Comparison of ENCODE assay signal across 14 cellular contexts in genomic region chr3:45528429-45528828, GRCh38.
DNase-seq lines count a peak whose midpoint lies in the region; ATAC-seq and TF ChIP-seq lines count a peak whose summit lies in the region.
"Had no signal": no experiment of that assay in that cellular context is flagged by ENCODE, and none has a peak within 500 bp of the region (broad histone marks: within the 10 kb centered on the region; RNA-seq: fewer than 3 reads in every experiment).

No MANE protein-coding gene starts in this region.

- no peaks in the 10 kb centered on the region for H3K27me3 ChIP-seq in RWPE2 (ENCODE audit: insufficient read depth, poor library complexity, severe bottlenecking)
- H3K27me3 ChIP-seq: SJCRH30 had no signal

- peak; percentile 35; the same call in 1 of the 3 replicates for ATAC-seq in RWPE2 (ENCODE audit: low read depth)
- ATAC-seq: naive thymus-derived CD4-positive, alpha-beta T cell had no signal

- H3K4me1 Mint-ChIP-seq in activated CD4-positive, alpha-beta memory T cell treated with anti-CD3 and anti-CD28 coated beads for 36 hours (ENCODE audit: low read depth), result peaks cover 16% of the 10 kb centered on the region
- peaks cover 2% of the 10 kb centered on the region for H3K4me1 Mint-ChIP-seq in activated CD4-positive, alpha-beta memory T cell treated with anti-CD3 and anti-CD28 coated beads, Interleukin-2, amount 10 ng/mL, durations not matched to agents 7 days and 5 days
- peaks cover 12% of the 10 kb centered on the region for H3K4me1 Mint-ChIP-seq in chondrocyte (ENCODE audit: low read depth)

- no peak overlapping the region for H3K27ac Mint-ChIP-seq in activated CD4-positive, alpha-beta memory T cell treated with anti-CD3 and anti-CD28 coated beads for 36 hours
- no peak overlapping the region for H3K27ac Mint-ChIP-seq in activated CD4-positive, alpha-beta memory T cell treated with anti-CD3 and anti-CD28 coated beads, Interleukin-2, amount 10 ng/mL, durations not matched to agents 7 days and 5 days
- H3K27ac Mint-ChIP-seq in chondrocyte (ENCODE audit: unreplicated experiment), result peak overlapping the region; percentile 80

- peak overlapping the region; percentile 53 for H3K27ac ChIP-seq in RWPE2 (ENCODE audit: poor library complexity, severe bottlenecking)
- H3K27ac ChIP-seq: SJCRH30, thoracic aorta had no signal

- H3K36me3 ChIP-seq in RWPE2 (ENCODE audit: low read depth), result peaks cover 27% of the 10 kb centered on the region

- no peaks in the 10 kb centered on the region for H3K4me1 ChIP-seq in RWPE2 (ENCODE audit: insufficient read depth, poor library complexity, severe bottlenecking)
- H3K4me1 ChIP-seq: SJCRH30 had no signal

- no peak overlapping the region for H3K4me3 ChIP-seq in RWPE2 (ENCODE audit: severe bottlenecking)
- H3K4me3 ChIP-seq: SJCRH30, thoracic aorta had no signal

- POLR2A ChIA-PET in activated CD4-positive, alpha-beta memory T cell treated with anti-CD3 and anti-CD28 coated beads for 36 hours (lab: Charles Lee), result no interaction called here
- POLR2A ChIA-PET in activated CD4-positive, alpha-beta memory T cell treated with anti-CD3 and anti-CD28 coated beads, Interleukin-2, amount 10 ng/mL, durations not matched to agents 7 days and 5 days (lab: Charles Lee), result no interaction called here

- intact Hi-C loops in activated CD4-positive, alpha-beta memory T cell treated with anti-CD3 and anti-CD28 coated beads for 36 hours (cut with micrococcal nuclease), result loop anchor here (1.0 to 5.0 kb wide), 3 partner anchors 19 to 389 kb away; no protein-coding TSS in a partner anchor

- no peak for TF ChIP-seq CTCF in RWPE2 (IDR thresholded peaks at IDR 0.05; ENCODE audit: poor library complexity, severe bottlenecking)
- TF ChIP-seq CTCF in chondrocyte (IDR thresholded peaks at IDR 0.05), result no peak

- in situ Hi-C loops in G401 (cut with HindIII; ENCODE audit: low sequenced_read_pairs), result no loop called here

- no peaks in the 10 kb centered on the region for H3K9me3 ChIP-seq in RWPE2 (ENCODE audit: severe bottlenecking)
- H3K9me3 ChIP-seq: SJCRH30, thoracic aorta had no signal

- H3K4me3 Mint-ChIP-seq in activated CD4-positive, alpha-beta memory T cell treated with anti-CD3 and anti-CD28 coated beads for 36 hours, result no peak overlapping the region
- no peak overlapping the region for H3K4me3 Mint-ChIP-seq in activated CD4-positive, alpha-beta memory T cell treated with anti-CD3 and anti-CD28 coated beads, Interleukin-2, amount 10 ng/mL, durations not matched to agents 7 days and 5 days
- no peak overlapping the region for H3K4me3 Mint-ChIP-seq in chondrocyte (ENCODE audit: unreplicated experiment)
- H3K4me3 Mint-ChIP-seq: naive thymus-derived CD4-positive, alpha-beta T cell had no signal

- H3K36me3 Mint-ChIP-seq in activated CD4-positive, alpha-beta memory T cell treated with anti-CD3 and anti-CD28 coated beads for 36 hours, result peaks cover 29% of the 10 kb centered on the region
- H3K36me3 Mint-ChIP-seq in activated CD4-positive, alpha-beta memory T cell treated with anti-CD3 and anti-CD28 coated beads, Interleukin-2, amount 10 ng/mL, durations not matched to agents 7 days and 5 days (ENCODE audit: low read depth), result peaks cover 4% of the 10 kb centered on the region
- peaks cover 17% of the 10 kb centered on the region for H3K36me3 Mint-ChIP-seq in chondrocyte (ENCODE audit: low read depth)

- CTCF ChIA-PET in activated CD4-positive, alpha-beta memory T cell treated with anti-CD3 and anti-CD28 coated beads for 36 hours (lab: Charles Lee), result interaction anchor here (1.3 to 1.5 kb wide), 2 partner anchors 14 to 18 kb away, joined by 3 to 4 read pairs; no protein-coding TSS in a partner anchor
- CTCF ChIA-PET in activated CD4-positive, alpha-beta memory T cell treated with anti-CD3 and anti-CD28 coated beads, Interleukin-2, amount 10 ng/mL, durations not matched to agents 7 days and 5 days (lab: Charles Lee), result interaction anchor here (1.0 to 1.3 kb wide), 2 partner anchors 128 to 131 kb away, joined by 4 to 5 read pairs; no protein-coding TSS in a partner anchor

- peak; percentile 68 for DNase-seq in activated CD4-positive, alpha-beta memory T cell treated with anti-CD3 and anti-CD28 coated beads for 36 hours
- DNase-seq in activated CD4-positive, alpha-beta memory T cell treated with anti-CD3 and anti-CD28 coated beads, Interleukin-2, amount 10 ng/mL, durations not matched to agents 7 days and 5 days, result no peak
- DNase-seq in RWPE2 (ENCODE audit: low spot score) (no peak), chondrocyte (ENCODE audit: low spot score) (no peak), G401 (ENCODE audit: low spot score) (no peak), superior temporal gyrus (ENCODE audit: extremely low spot score) (no peak), NCI-H526 treated with DMSO at 0.1 percent for 48 hours (lab: John Stamatoyannopoulos, UW) (no peak)
- peak in 2 of 3 experiments; percentile 10 to 22 for DNase-seq in stimulated activated CD4-positive, alpha-beta T cell treated with anti-CD3 and anti-CD28 coated beads, TNF-alpha, amount 100 ng/mL, for 24 hours (ENCODE audit: low read depth in 3 of 3)
- DNase-seq: central memory CD4-positive, alpha-beta T cell; MV-4-11; NCI-H2171; SJCRH30 had no signal

- H3K27me3 Mint-ChIP-seq in activated CD4-positive, alpha-beta memory T cell treated with anti-CD3 and anti-CD28 coated beads for 36 hours, result no peaks in the 10 kb centered on the region
- H3K27me3 Mint-ChIP-seq in activated CD4-positive, alpha-beta memory T cell treated with anti-CD3 and anti-CD28 coated beads, Interleukin-2, amount 10 ng/mL, durations not matched to agents 7 days and 5 days, result no peaks in the 10 kb centered on the region
- no peaks in the 10 kb centered on the region for H3K27me3 Mint-ChIP-seq in chondrocyte (ENCODE audit: low read depth)
- H3K27me3 Mint-ChIP-seq: naive thymus-derived CD4-positive, alpha-beta T cell had no signal

- H3K9me3 Mint-ChIP-seq in activated CD4-positive, alpha-beta memory T cell treated with anti-CD3 and anti-CD28 coated beads for 36 hours, result no peaks in the 10 kb centered on the region
- H3K9me3 Mint-ChIP-seq in activated CD4-positive, alpha-beta memory T cell treated with anti-CD3 and anti-CD28 coated beads, Interleukin-2, amount 10 ng/mL, durations not matched to agents 7 days and 5 days, result no peaks in the 10 kb centered on the region
- H3K9me3 Mint-ChIP-seq in chondrocyte (ENCODE audit: low read depth), result no peaks in the 10 kb centered on the region
- H3K9me3 Mint-ChIP-seq: naive thymus-derived CD4-positive, alpha-beta T cell had no signal

Comparison
In these comparisons a context has a peak if more than half of its experiments do, and no peak if none do; other contexts are left out.
1. DNase-seq: peak in activated CD4-positive, alpha-beta memory T cell treated with anti-CD3 and anti-CD28 coated beads for 36 hours (single experiment) and stimulated activated CD4-positive, alpha-beta T cell treated with anti-CD3 and anti-CD28 coated beads, TNF-alpha, amount 100 ng/mL, for 24 hours (2 of 3); none in activated CD4-positive, alpha-beta memory T cell treated with anti-CD3 and anti-CD28 coated beads, Interleukin-2, amount 10 ng/mL, durations not matched to agents 7 days and 5 days (single experiment), RWPE2 (single experiment), chondrocyte (single experiment), G401 (single experiment), superior temporal gyrus (single experiment) and NCI-H526 treated with DMSO at 0.1 percent for 48 hours (single experiment).